8 cellular contexts compared by ENCODE assay signal in the genomic region with DNA sequence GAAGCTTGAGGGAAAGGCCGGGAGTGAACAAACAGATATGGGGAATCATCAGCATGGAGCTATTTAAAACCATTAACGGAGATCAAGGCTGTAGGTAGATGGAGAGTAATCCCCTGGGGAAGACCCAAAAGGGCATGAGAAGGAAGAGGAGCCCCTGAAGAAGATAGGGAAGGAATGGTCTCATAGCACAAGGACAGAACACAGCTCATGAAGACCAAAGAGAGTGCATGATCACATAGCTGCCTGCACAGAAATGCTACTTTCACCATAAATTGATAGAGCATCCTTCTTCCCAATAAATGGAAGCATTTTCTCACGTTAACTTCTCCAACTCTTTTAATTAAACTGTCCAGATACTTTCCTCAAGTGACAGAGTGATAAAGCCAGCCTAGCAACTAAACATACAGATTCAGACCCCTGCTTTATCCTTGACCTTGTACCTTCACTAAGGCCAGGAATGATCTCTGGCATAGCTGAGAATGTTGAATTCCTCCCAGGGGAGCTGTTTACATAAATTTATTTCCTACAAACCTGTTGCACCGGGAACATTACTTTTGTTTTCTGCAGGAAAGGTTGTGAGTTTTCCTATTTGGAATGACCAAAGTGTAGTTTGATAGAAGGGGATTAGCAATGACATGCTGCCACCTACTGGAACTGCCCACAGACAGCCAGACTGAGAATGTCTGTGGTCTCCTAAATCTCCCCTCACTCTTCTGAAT.
DNase-seq lines count a peak whose midpoint lies in the region; ATAC-seq and TF ChIP-seq lines count a peak whose summit lies in the region.

No MANE protein-coding gene starts in this region.

- H3K4me3 Mint-ChIP-seq in activated CD8-positive, alpha-beta T cell treated with anti-CD3 and anti-CD28 coated beads, Interleukin-2, amount 10 ng/mL, durations not matched to agents 7 days and 5 days, result no peak overlapping the region

- CTCF ChIA-PET in activated CD8-positive, alpha-beta T cell treated with anti-CD3 and anti-CD28 coated beads, Interleukin-2, amount 10 ng/mL, durations not matched to agents 7 days and 5 days (lab: Charles Lee), result interaction anchor here (1.2 to 1.4 kb wide), 2 partner anchors 12 to 1306 kb away, joined by 3 read pairs; no protein-coding TSS in a partner anchor

- no peaks in the 10 kb centered on the region for H3K9me2 ChIP-seq in MM.1S (replicated peaks; ENCODE audit: insufficient read depth, low read length)

- H3K9ac ChIP-seq in MM.1S (ENCODE audit: low read length), result no peak overlapping the region

- H3K36me3 Mint-ChIP-seq in activated CD8-positive, alpha-beta T cell treated with anti-CD3 and anti-CD28 coated beads, Interleukin-2, amount 10 ng/mL, durations not matched to agents 7 days and 5 days (ENCODE audit: low read depth), result no peaks in the 10 kb centered on the region

- H2AFZ ChIP-seq in MM.1S (ENCODE audit: low read length), result no peak overlapping the region

- H3K4me2 ChIP-seq in MM.1S (ENCODE audit: low read depth, low read length), result no peak overlapping the region

- H3K4me1 ChIP-seq in MM.1S (ENCODE audit: low read length), result no peaks in the 10 kb centered on the region
- H3K4me1 ChIP-seq in tibial artery, result no peaks in the 10 kb centered on the region

- no peaks in the 10 kb centered on the region for H3K4me1 Mint-ChIP-seq in activated CD8-positive, alpha-beta T cell treated with anti-CD3 and anti-CD28 coated beads, Interleukin-2, amount 10 ng/mL, durations not matched to agents 7 days and 5 days (ENCODE audit: low read depth)

- H4K20me1 ChIP-seq in MM.1S (ENCODE audit: insufficient read depth, low read length), result no peaks in the 10 kb centered on the region

- H3K79me2 ChIP-seq in MM.1S (ENCODE audit: low read length), result no peaks in the 10 kb centered on the region

- H3K9me3 Mint-ChIP-seq in activated CD8-positive, alpha-beta T cell treated with anti-CD3 and anti-CD28 coated beads, Interleukin-2, amount 10 ng/mL, durations not matched to agents 7 days and 5 days (ENCODE audit: insufficient read depth), result no peaks in the 10 kb centered on the region

- H3K27ac ChIP-seq in MM.1S (ENCODE audit: low read length) (no peak overlapping the region), tibial artery (no peak overlapping the region)

- no peak for ATAC-seq in activated CD8-positive, alpha-beta T cell treated with anti-CD3 and anti-CD28 coated beads, Interleukin-2, amount 10 ng/mL, durations not matched to agents 7 days and 5 days
- ATAC-seq in HG02981 (IDR thresholded peaks at IDR 0.05; ENCODE audit: unreplicated experiment), result no peak
- no peak for ATAC-seq in GM19452 (IDR thresholded peaks at IDR 0.05; ENCODE audit: unreplicated experiment)
- ATAC-seq in HG02642 (IDR thresholded peaks at IDR 0.05; ENCODE audit: poor library complexity, unreplicated experiment), result no peak

- H3K36me3 ChIP-seq in MM.1S (replicated peaks; ENCODE audit: insufficient read depth, low read length) (no peaks in the 10 kb centered on the region), tibial artery (no peaks in the 10 kb centered on the region)

- H3F3A ChIP-seq in MM.1S (ENCODE audit: insufficient read depth, low read length), result no peaks in the 10 kb centered on the region

- no peaks in the 10 kb centered on the region for H3K9me3 ChIP-seq in MM.1S (replicated peaks; ENCODE audit: insufficient read depth, low read length)
- H3K9me3 ChIP-seq in tibial artery, result no peaks in the 10 kb centered on the region

- DNase-seq in ELF-1 (ENCODE audit: low read depth, low spot score), result peak; percentile 23
- DNase-seq in MM.1S, result no peak
- peak; percentile 22 for DNase-seq in activated CD8-positive, alpha-beta T cell treated with anti-CD3 and anti-CD28 coated beads, Interleukin-2, amount 10 ng/mL, durations not matched to agents 7 days and 5 days
- DNase-seq in iPS DF 4.7 (ENCODE audit: extremely low read depth, low spot score), result peak; percentile 19
- DNase-seq in tibial artery, result no peak

- H3K4me3 ChIP-seq in MM.1S (ENCODE audit: low read length), result no peak overlapping the region
- H3K4me3 ChIP-seq in tibial artery, result no peak overlapping the region

- TF ChIP-seq CTCF in MM.1S (IDR thresholded peaks at IDR 0.05; ENCODE audit: low read length) (peak; percentile 85), tibial artery (IDR thresholded peaks at IDR 0.05) (peak; percentile 28 to 46)

- intact Hi-C loops in tibial artery (cut with DNase I; ENCODE audit: low total_unique reads), result no loop called here

- no peak overlapping the region for H3K27ac Mint-ChIP-seq in activated CD8-positive, alpha-beta T cell treated with anti-CD3 and anti-CD28 coated beads, Interleukin-2, amount 10 ng/mL, durations not matched to agents 7 days and 5 days

- H3K27me3 ChIP-seq in MM.1S (replicated peaks; ENCODE audit: insufficient read depth, low read length) (no peaks in the 10 kb centered on the region), tibial artery (no peaks in the 10 kb centered on the region)

- no peaks in the 10 kb centered on the region for H3K27me3 Mint-ChIP-seq in activated CD8-positive, alpha-beta T cell treated with anti-CD3 and anti-CD28 coated beads, Interleukin-2, amount 10 ng/mL, durations not matched to agents 7 days and 5 days (ENCODE audit: low read depth)

- POLR2A ChIA-PET in activated CD8-positive, alpha-beta T cell treated with anti-CD3 and anti-CD28 coated beads, Interleukin-2, amount 10 ng/mL, durations not matched to agents 7 days and 5 days (lab: Charles Lee), result no interaction called here

Comparison
In these comparisons a context has a peak if more than half of its experiments do, and no peak if none do; other contexts are left out.
1. DNase-seq: peak in ELF-1 (single experiment), activated CD8-positive, alpha-beta T cell treated with anti-CD3 and anti-CD28 coated beads, Interleukin-2, amount 10 ng/mL, durations not matched to agents 7 days and 5 days (single experiment) and iPS DF 4.7 (single experiment); none in MM.1S (single experiment) and tibial artery (0 of 2).